11 cellular contexts compared by ENCODE assay signal in genomic region chr10:77592946-77593636, GRCh38. TPM values are rescaled to one million over a fixed set of nuclear protein-coding genes. Genes with fewer than 3 reads are reported as not detected.
A peak's percentile ranks its signal among the peaks of the same experiment; 100 is the strongest.
DNase-seq lines count a peak whose midpoint lies in the region; ATAC-seq and TF ChIP-seq lines count a peak whose summit lies in the region.
"Had no signal": no experiment of that assay in that cellular context is flagged by ENCODE, and none has a peak within 500 bp of the region (broad histone marks: within the 10 kb centered on the region; RNA-seq: fewer than 3 reads in every experiment).

No MANE protein-coding gene starts in this region.

- ATAC-seq in HG03159 (IDR thresholded peaks at IDR 0.05; ENCODE audit: unreplicated experiment) (no peak), GM21825 (IDR thresholded peaks at IDR 0.05; ENCODE audit: unreplicated experiment) (no peak)

- H4K20me1 ChIP-seq in osteoblast (ENCODE audit: insufficient read depth, low read length), result no peaks in the 10 kb centered on the region

- peaks cover 51% of the 10 kb centered on the region for H3K79me2 ChIP-seq in osteoblast (ENCODE audit: insufficient read depth, low read length)

- H3K9me3 ChIP-seq in MG63, result no peaks in the 10 kb centered on the region
- H3K9me3 ChIP-seq in osteoblast (ENCODE audit: low read depth, low read length), result no peaks in the 10 kb centered on the region
- H3K9me3 ChIP-seq: vagina had no signal

- H3K27me3 ChIP-seq in MG63, result no peaks in the 10 kb centered on the region
- H3K27me3 ChIP-seq in osteoblast (ENCODE audit: insufficient read depth, low read length), result no peaks in the 10 kb centered on the region
- H3K27me3 ChIP-seq: vagina had no signal

- H3K4me1 ChIP-seq in osteoblast (ENCODE audit: insufficient read depth, low read length), result peaks cover 18% of the 10 kb centered on the region

- H3K27ac Mint-ChIP-seq in progenitor cell of endocrine pancreas, result no peak overlapping the region
- H3K27ac Mint-ChIP-seq: activated naive CD8-positive, alpha-beta T cell treated with anti-CD3 and anti-CD28 coated beads, Interleukin-2, amount 10 ng/mL, durations not matched to agents 7 days and 5 days had no signal

- DNase-seq in AG10803 (ENCODE audit: low read depth) (peak; percentile 91), MG63 (peak; percentile 96), epithelial cell of esophagus (ENCODE audit: low read depth) (peak; percentile 96), osteoblast (ENCODE audit: insufficient read length, low spot score, missing footprints) (peak; percentile 99), progenitor cell of endocrine pancreas (ENCODE audit: low spot score, unreplicated experiment) (no peak)
- DNase-seq in stimulated activated CD4-positive, alpha-beta T cell treated with anti-CD3 and anti-CD28 coated beads, Interleukin-2, amount 100 ng/mL, for 24 hours, result no peak
- DNase-seq: activated naive CD8-positive, alpha-beta T cell treated with anti-CD3 and anti-CD28 coated beads, Interleukin-2, amount 10 ng/mL, durations not matched to agents 7 days and 5 days; DMS153 had no signal

- no peak for TF ChIP-seq CTCF in AG10803 (conservative IDR thresholded peaks at IDR 0.05; ENCODE audit: low read length)
- no peak for TF ChIP-seq CTCF in epithelial cell of esophagus (IDR thresholded peaks at IDR 0.05; ENCODE audit: insufficient read depth, low read depth, low read length, missing control alignments)
- TF ChIP-seq CTCF in osteoblast (IDR thresholded peaks at IDR 0.05; ENCODE audit: extremely low read depth, low read depth, low read length), result no peak
- no peak for TF ChIP-seq CTCF in progenitor cell of endocrine pancreas (IDR thresholded peaks at IDR 0.05; ENCODE audit: unreplicated experiment)

- no peak overlapping the region for H3K4me3 ChIP-seq in AG10803 (ENCODE audit: low read length)
- no peak overlapping the region for H3K4me3 ChIP-seq in MG63
- no peak overlapping the region for H3K4me3 ChIP-seq in epithelial cell of esophagus (ENCODE audit: low read length)
- H3K4me3 ChIP-seq in osteoblast (ENCODE audit: insufficient read depth, low read length), result no peak overlapping the region
- H3K4me3 ChIP-seq: vagina had no signal

- H3K36me3 ChIP-seq in MG63 (peaks cover 11% of the 10 kb centered on the region), osteoblast (ENCODE audit: insufficient read depth, low read length) (no peaks in the 10 kb centered on the region)
- H3K36me3 ChIP-seq: vagina had no signal

- H3K36me3 Mint-ChIP-seq in progenitor cell of endocrine pancreas (ENCODE audit: insufficient read depth), result peaks cover 5% of the 10 kb centered on the region
- H3K36me3 Mint-ChIP-seq: activated naive CD8-positive, alpha-beta T cell treated with anti-CD3 and anti-CD28 coated beads, Interleukin-2, amount 10 ng/mL, durations not matched to agents 7 days and 5 days had no signal

- H3K4me3 Mint-ChIP-seq in progenitor cell of endocrine pancreas (ENCODE audit: low read depth), result no peak overlapping the region
- H3K4me3 Mint-ChIP-seq: activated naive CD8-positive, alpha-beta T cell treated with anti-CD3 and anti-CD28 coated beads, Interleukin-2, amount 10 ng/mL, durations not matched to agents 7 days and 5 days had no signal

- H3K4me1 Mint-ChIP-seq in progenitor cell of endocrine pancreas (ENCODE audit: low read depth), result peaks cover 4% of the 10 kb centered on the region
- H3K4me1 Mint-ChIP-seq: activated naive CD8-positive, alpha-beta T cell treated with anti-CD3 and anti-CD28 coated beads, Interleukin-2, amount 10 ng/mL, durations not matched to agents 7 days and 5 days had no signal

- peak overlapping the region; percentile 80 for H3K27ac ChIP-seq in osteoblast (ENCODE audit: low read depth, low read length)
- H3K27ac ChIP-seq: vagina had no signal

- peak overlapping the region; percentile 4 for H2AFZ ChIP-seq in osteoblast (ENCODE audit: low read length)

- H3K9me3 Mint-ChIP-seq in progenitor cell of endocrine pancreas (ENCODE audit: low read depth), result peaks cover 7% of the 10 kb centered on the region
- H3K9me3 Mint-ChIP-seq: activated naive CD8-positive, alpha-beta T cell treated with anti-CD3 and anti-CD28 coated beads, Interleukin-2, amount 10 ng/mL, durations not matched to agents 7 days and 5 days had no signal

- H3K27me3 Mint-ChIP-seq in progenitor cell of endocrine pancreas, result no peaks in the 10 kb centered on the region

- peak overlapping the region; percentile 45 for H3K4me2 ChIP-seq in osteoblast (ENCODE audit: insufficient read depth, low read length)

RNA-seq across cellular contexts. Expression of gene KCNMA1, which starts 44.5 kb away (rescaled TPM):
- total RNA-seq in MG63 (2014; rRNA removed; shearing (Covaris generic); ENCODE audit: low replicate concordance), result 40.8 and 58.6 TPM in 2 replicates
- total RNA-seq in osteoblast, result 72.2 and 77.8 TPM in 2 replicates
- 5.8 and 7.3 TPM in 2 replicates for total RNA-seq in progenitor cell of endocrine pancreas

Comparison
In these comparisons a context has a peak if more than half of its experiments do, and no peak if none do; other contexts are left out.
1. DNase-seq: peak in AG10803 (single experiment), MG63 (single experiment), epithelial cell of esophagus (single experiment) and osteoblast (single experiment); none in stimulated activated CD4-positive, alpha-beta T cell treated with anti-CD3 and anti-CD28 coated beads, Interleukin-2, amount 100 ng/mL, for 24 hours (0 of 2) and progenitor cell of endocrine pancreas (single experiment).